1 cellular context compared by ENCODE assay signal in the genomic region with DNA sequence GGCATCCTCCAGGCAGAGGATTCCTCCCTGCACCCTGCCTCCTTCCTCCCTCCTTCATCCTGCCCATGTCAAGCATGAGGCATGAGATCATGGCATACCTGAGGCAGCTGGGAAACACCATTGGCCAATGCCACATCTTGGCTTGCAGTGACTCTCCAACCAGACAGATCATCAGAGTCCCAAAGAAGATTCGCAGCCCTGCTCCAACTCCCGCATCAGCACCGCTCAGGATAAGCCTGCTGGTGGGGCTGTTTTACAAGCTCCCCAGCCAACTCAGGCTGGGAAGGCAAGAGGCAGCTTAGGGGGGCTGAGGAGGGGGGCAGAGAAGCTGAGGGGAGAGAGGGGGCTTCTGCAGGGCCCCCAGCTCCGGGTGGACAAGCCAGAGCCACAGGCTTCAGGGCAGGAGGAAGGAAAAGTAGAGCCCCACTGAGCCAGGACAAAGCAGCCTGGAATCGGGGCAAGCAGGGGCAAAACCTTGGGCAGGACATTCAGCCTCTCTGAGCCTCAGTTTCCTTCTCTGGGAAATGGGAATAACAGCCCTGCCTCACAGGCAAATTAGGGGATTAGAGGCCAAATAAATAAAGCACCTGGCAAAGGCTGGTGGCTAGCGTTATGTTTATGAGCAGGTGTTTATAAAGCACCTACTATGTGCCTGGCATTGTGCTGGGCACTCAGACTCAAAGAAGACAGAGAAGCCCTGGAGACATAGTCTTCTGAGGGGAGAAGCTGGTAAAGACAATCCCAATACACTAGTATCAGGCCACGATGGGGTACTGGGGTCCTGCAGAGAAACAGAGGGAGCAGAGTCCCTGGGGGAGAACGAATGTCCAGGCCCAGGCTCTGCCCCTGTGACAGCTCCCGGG.
TF ChIP-seq lines count a peak whose summit lies in the region.

No MANE protein-coding gene starts in this region.

TF ChIP-seq in GM23338, 12 proteins besides CTCF, POLR2A, EP300 and RAD21 (continued from another document):
- TF ChIP-seq, protein P1, sequence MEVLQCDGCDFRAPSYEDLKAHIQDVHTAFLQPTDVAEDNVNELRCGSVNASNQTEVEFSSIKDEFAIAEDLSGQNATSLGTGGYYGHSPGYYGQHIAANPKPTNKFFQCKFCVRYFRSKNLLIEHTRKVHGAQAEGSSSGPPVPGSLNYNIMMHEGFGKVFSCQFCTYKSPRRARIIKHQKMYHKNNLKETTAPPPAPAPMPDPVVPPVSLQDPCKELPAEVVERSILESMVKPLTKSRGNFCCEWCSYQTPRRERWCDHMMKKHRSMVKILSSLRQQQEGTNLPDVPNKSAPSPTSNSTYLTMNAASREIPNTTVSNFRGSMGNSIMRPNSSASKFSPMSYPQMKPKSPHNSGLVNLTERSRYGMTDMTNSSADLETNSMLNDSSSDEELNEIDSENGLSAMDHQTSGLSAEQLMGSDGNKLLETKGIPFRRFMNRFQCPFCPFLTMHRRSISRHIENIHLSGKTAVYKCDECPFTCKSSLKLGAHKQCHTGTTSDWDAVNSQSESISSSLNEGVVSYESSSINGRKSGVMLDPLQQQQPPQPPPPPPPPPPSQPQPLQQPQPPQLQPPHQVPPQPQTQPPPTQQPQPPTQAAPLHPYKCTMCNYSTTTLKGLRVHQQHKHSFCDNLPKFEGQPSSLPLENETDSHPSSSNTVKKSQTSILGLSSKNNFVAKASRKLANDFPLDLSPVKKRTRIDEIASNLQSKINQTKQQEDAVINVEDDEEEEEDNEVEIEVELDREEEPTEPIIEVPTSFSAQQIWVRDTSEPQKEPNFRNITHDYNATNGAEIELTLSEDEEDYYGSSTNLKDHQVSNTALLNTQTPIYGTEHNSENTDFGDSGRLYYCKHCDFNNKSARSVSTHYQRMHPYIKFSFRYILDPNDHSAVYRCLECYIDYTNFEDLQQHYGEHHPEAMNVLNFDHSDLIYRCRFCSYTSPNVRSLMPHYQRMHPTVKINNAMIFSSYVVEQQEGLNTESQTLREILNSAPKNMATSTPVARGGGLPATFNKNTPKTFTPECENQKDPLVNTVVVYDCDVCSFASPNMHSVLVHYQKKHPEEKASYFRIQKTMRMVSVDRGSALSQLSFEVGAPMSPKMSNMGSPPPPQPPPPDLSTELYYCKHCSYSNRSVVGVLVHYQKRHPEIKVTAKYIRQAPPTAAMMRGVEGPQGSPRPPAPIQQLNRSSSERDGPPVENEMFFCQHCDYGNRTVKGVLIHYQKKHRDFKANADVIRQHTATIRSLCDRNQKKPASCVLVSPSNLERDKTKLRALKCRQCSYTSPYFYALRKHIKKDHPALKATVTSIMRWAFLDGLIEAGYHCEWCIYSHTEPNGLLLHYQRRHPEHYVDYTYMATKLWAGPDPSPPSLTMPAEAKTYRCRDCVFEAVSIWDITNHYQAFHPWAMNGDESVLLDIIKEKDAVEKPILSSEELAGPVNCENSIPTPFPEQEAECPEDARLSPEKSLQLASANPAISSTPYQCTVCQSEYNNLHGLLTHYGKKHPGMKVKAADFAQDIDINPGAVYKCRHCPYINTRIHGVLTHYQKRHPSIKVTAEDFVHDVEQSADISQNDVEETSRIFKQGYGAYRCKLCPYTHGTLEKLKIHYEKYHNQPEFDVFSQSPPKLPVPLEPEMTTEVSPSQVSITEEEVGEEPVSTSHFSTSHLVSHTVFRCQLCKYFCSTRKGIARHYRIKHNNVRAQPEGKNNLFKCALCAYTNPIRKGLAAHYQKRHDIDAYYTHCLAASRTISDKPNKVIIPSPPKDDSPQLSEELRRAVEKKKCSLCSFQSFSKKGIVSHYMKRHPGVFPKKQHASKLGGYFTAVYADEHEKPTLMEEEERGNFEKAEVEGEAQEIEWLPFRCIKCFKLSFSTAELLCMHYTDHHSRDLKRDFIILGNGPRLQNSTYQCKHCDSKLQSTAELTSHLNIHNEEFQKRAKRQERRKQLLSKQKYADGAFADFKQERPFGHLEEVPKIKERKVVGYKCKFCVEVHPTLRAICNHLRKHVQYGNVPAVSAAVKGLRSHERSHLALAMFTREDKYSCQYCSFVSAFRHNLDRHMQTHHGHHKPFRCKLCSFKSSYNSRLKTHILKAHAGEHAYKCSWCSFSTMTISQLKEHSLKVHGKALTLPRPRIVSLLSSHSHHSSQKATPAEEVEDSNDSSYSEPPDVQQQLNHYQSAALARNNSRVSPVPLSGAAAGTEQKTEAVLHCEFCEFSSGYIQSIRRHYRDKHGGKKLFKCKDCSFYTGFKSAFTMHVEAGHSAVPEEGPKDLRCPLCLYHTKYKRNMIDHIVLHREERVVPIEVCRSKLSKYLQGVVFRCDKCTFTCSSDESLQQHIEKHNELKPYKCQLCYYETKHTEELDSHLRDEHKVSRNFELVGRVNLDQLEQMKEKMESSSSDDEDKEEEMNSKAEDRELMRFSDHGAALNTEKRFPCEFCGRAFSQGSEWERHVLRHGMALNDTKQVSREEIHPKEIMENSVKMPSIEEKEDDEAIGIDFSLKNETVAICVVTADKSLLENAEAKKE (CRISPR knock-in tag; IDR thresholded peaks at IDR 0.05) = no peak
- TF ChIP-seq NANOG (IDR thresholded peaks at IDR 0.05; ENCODE audit: borderline replicate concordance) (no peak), EZH2 (IDR thresholded peaks at IDR 0.05; ENCODE audit: low read depth, unreplicated experiment) (no peak), EZH2phosphoT487 (IDR thresholded peaks at IDR 0.05; ENCODE audit: unreplicated experiment) (no peak), POLR2AphosphoS5 (IDR thresholded peaks at IDR 0.05; ENCODE audit: low read depth) (no peak), ZNF331 (CRISPR knock-in tag; IDR thresholded peaks at IDR 0.05; ENCODE audit: low read depth) (no peak)
